ENCODE assay signal across 9 cellular contexts in the genomic region with DNA sequence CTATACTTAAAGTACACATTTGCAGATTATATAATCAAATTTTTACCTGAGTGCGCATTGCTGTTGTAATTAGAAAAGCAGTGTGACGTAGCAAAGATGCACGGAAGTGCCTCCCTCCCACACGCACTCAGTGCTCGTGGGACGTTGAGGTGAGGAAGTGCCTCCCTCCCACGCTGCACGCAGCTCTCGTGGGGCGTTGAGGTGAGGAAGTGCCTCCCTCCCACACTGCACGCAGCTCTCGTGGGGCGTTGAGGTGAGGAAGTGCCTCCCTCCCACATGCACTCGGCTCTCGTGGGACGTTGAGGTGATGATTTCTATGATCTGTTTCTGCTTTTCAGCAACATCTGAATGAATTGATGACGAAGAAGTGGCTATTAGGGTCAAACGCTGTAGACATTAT. TPM values are rescaled to one million over a fixed set of nuclear protein-coding genes. Genes with fewer than 3 reads are reported as not detected.
DNase-seq lines count a peak whose midpoint lies in the region; ATAC-seq and TF ChIP-seq lines count a peak whose summit lies in the region.
"Had no signal": no experiment of that assay in that cellular context is flagged by ENCODE, and none has a peak within 500 bp of the region (broad histone marks: within the 10 kb centered on the region; RNA-seq: fewer than 3 reads in every experiment).

No MANE protein-coding gene starts in this region.

- H3K36me3 Mint-ChIP-seq in glutamatergic neuron (ENCODE audit: unreplicated experiment) (peaks cover 12% of the 10 kb centered on the region), nephron progenitor cell (ENCODE audit: low read depth) (peaks cover 44% of the 10 kb centered on the region)

- no peaks in the 10 kb centered on the region for H3K4me1 Mint-ChIP-seq in glutamatergic neuron (ENCODE audit: low read depth, unreplicated experiment)
- peaks cover 5% of the 10 kb centered on the region for H3K4me1 Mint-ChIP-seq in nephron progenitor cell

- no peak overlapping the region for H3K27ac Mint-ChIP-seq in glutamatergic neuron (ENCODE audit: unreplicated experiment)
- no peak overlapping the region for H3K27ac Mint-ChIP-seq in nephron progenitor cell

- no peak for TF ChIP-seq CTCF in glutamatergic neuron (IDR thresholded peaks at IDR 0.05; ENCODE audit: partially characterized antibody, unreplicated experiment)
- TF ChIP-seq CTCF in nephron progenitor cell (IDR thresholded peaks at IDR 0.05): no peak

- H3K27me3 Mint-ChIP-seq in glutamatergic neuron (ENCODE audit: unreplicated experiment): peaks cover 3% of the 10 kb centered on the region
- no peaks in the 10 kb centered on the region for H3K27me3 Mint-ChIP-seq in nephron progenitor cell (ENCODE audit: low read depth, poor library complexity)

- H3K9me3 Mint-ChIP-seq in glutamatergic neuron (ENCODE audit: unreplicated experiment): no peaks in the 10 kb centered on the region
- no peaks in the 10 kb centered on the region for H3K9me3 Mint-ChIP-seq in nephron progenitor cell

- DNase-seq in T follicular helper cell (ENCODE audit: low read depth): peak; percentile 72
- DNase-seq in activated T-cell treated with anti-CD3 and anti-CD28 coated beads for 1 hour (ENCODE audit: low read depth): peak; percentile 54
- DNase-seq in glutamatergic neuron: peak; percentile 4
- DNase-seq in stimulated activated CD8-positive, alpha-beta memory T cell treated with anti-CD3 and anti-CD28 coated beads, Interleukin-7, amount 100 ng/mL, for 24 hours (ENCODE audit: low read depth): peak; percentile 36
- DNase-seq in GOT3 (lab: John Stamatoyannopoulos, UW): no peak
- no peak for DNase-seq in nephron progenitor cell
- DNase-seq: NCI-H524 had no signal

- ATAC-seq in HG02973 (IDR thresholded peaks at IDR 0.05; ENCODE audit: unreplicated experiment): no peak
- no peak for ATAC-seq in GM18505 (IDR thresholded peaks at IDR 0.05; ENCODE audit: unreplicated experiment)

- no peak overlapping the region for H3K4me3 Mint-ChIP-seq in glutamatergic neuron (ENCODE audit: unreplicated experiment)
- no peak overlapping the region for H3K4me3 Mint-ChIP-seq in nephron progenitor cell

- no peak for TF ChIP-seq POLR2A in GM18505 (IDR thresholded peaks at IDR 0.05; ENCODE audit: borderline replicate concordance, extremely low read depth, insufficient read depth, insufficient read length)

RNA-seq across cellular contexts. Expression of a gene that starts 21.0 kb away (rescaled TPM):
- total RNA-seq in glutamatergic neuron (ENCODE audit: unreplicated experiment): 55.4 TPM

Comparison
In these comparisons a context has a peak if more than half of its experiments do, and no peak if none do; other contexts are left out.
1. DNase-seq: peak in T follicular helper cell (single experiment), activated T-cell treated with anti-CD3 and anti-CD28 coated beads for 1 hour (single experiment), glutamatergic neuron (single experiment) and stimulated activated CD8-positive, alpha-beta memory T cell treated with anti-CD3 and anti-CD28 coated beads, Interleukin-7, amount 100 ng/mL, for 24 hours (single experiment); none in GOT3 (single experiment) and nephron progenitor cell (single experiment).